In the genomic region with DNA sequence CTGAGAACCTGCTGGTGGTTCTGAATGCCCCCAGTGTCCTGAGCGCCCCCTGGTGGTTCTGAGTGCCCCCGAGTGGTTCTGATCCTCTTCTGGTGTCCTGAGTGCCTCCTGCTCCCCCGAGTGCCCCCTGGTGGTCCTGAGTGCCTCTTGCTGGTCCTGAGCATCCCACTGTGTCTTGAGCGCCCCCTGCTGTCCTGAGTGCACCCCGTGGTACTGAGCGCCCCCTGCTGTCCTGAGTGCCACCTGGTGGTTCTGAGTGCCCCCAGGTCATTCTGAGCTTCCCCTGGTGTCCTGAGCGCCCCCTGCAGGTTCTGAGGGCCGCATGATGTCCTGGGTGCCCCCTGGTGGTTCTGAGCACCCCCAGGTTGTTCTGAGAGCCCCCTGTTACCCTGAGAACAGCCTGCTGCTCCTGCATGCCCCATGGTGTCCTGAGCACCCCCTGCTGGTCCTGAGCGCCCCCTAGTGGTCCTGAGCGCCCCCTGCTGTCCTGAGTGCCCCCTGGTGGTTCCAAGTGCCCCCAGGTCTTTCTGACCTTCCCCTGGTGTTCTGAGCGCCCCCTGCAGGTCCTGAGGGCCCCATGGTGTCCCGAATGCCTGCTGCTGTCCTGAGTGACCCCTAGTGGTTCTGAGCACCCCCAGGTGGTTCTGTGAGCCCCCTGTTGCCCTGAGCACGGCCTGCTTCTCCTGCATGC, we compare ENCODE assay signal across 8 cellular contexts.
A peak's percentile ranks its signal among the peaks of the same experiment; 100 is the strongest.
DNase-seq lines count a peak whose midpoint lies in the region; ATAC-seq, FAIRE-seq and TF ChIP-seq lines count a peak whose summit lies in the region.

No MANE protein-coding gene starts in this region.

- H3K79me2 ChIP-seq in Karpas-422 (ENCODE audit: low read length) = no peaks in the 10 kb centered on the region

- H3K4me2 ChIP-seq in Karpas-422 (ENCODE audit: low read depth, low read length, poor library complexity, severe bottlenecking) = no peak overlapping the region

- no peak overlapping the region for H3K4me3 ChIP-seq in Karpas-422 (ENCODE audit: low read length)
- H3K4me3 ChIP-seq in liver (ENCODE audit: low read depth in 1 of 3, low read length in 3 of 3) = no peak overlapping the region

- CTCF ChIA-PET in GM10248 (lab: Yijun Ruan, JAX) = interaction anchor here (0.6 to 5.3 kb wide), 73 partner anchors 8 to 1709 kb away, joined by 3 to 57 read pairs (median 5); no protein-coding TSS in a partner anchor

- no peaks in the 10 kb centered on the region for H3K36me3 ChIP-seq in Karpas-422 (ENCODE audit: insufficient read depth, low read length)
- no peaks in the 10 kb centered on the region for H3K36me3 ChIP-seq in liver (ENCODE audit: control insufficient read depth in 4 of 4, insufficient read depth in 3 of 4, low read depth in 1 of 4, low read length in 3 of 4)

- no peaks in the 10 kb centered on the region for H3K9me2 ChIP-seq in Karpas-422 (replicated peaks; ENCODE audit: insufficient read depth, low read length)

- H3K9ac ChIP-seq in Karpas-422 (ENCODE audit: low read length) = no peak overlapping the region
- no peak overlapping the region for H3K9ac ChIP-seq in liver (ENCODE audit: low read depth in 1 of 2, low read length in 2 of 2)

- peaks cover 5% of the 10 kb centered on the region for H3K4me1 ChIP-seq in Karpas-422 (ENCODE audit: low read length)
- no peaks in the 10 kb centered on the region for H3K4me1 ChIP-seq in liver (ENCODE audit: control insufficient read depth in 4 of 4, insufficient read depth in 4 of 4, low read length in 3 of 4)

- no peak for TF ChIP-seq POLR2A in H54 (IDR thresholded peaks at IDR 0.05; ENCODE audit: low read depth, low read length)

- H3K27ac ChIP-seq in Karpas-422 (ENCODE audit: low read length) (no peak overlapping the region), liver (ENCODE audit: low read depth in 1 of 2, low read length in 2 of 2) (no peak overlapping the region)

- TF ChIP-seq CTCF in GM10248 (IDR thresholded peaks at IDR 0.05; ENCODE audit: control extremely low read depth, extremely low read depth, low read depth, missing control alignments) (peak; percentile 100), liver (IDR thresholded peaks at IDR 0.05; ENCODE audit: low read depth, low read length, missing input control) (peak; percentile 20)

- TF ChIP-seq RAD21 in liver (IDR thresholded peaks at IDR 0.05) = no peak

- DNase-seq in GM10248 (ENCODE audit: extremely low spot score) = peak; percentile 78
- DNase-seq in Karpas-422 = peak; percentile 88
- peak; percentile 20 for DNase-seq in activated T-cell treated with anti-CD3 and anti-CD28 coated beads for 1 hour (ENCODE audit: low read depth)
- no peak for DNase-seq in retina
- DNase-seq in HPDE6-E6E7 (ENCODE audit: extremely low spot score) = no peak
- no peak for DNase-seq in H54 (ENCODE audit: insufficient read length, low spot score)

- POLR2A ChIA-PET in GM10248 (lab: Yijun Ruan, JAX) = no interaction called here

- 64% methylated on average over 13 of the region's 13 CpGs for WGBS in liver

- no peak for FAIRE-seq in H54 (lab: Jason Lieb, UNC)

- no peaks in the 10 kb centered on the region for H4K20me1 ChIP-seq in Karpas-422 (ENCODE audit: insufficient read depth, low read depth, low read length)

- ATAC-seq in GM21529 (IDR thresholded peaks at IDR 0.05; ENCODE audit: unreplicated experiment) = peak; percentile 69

- no peak overlapping the region for H2AFZ ChIP-seq in Karpas-422 (ENCODE audit: low read length)

- peaks cover 7% of the 10 kb centered on the region; the same call in 1 of the 2 replicates for H3K9me3 ChIP-seq in Karpas-422 (ENCODE audit: low read length)
- no peaks in the 10 kb centered on the region for H3K9me3 ChIP-seq in liver (ENCODE audit: control insufficient read depth in 4 of 4, low read length in 3 of 4)

- no peaks in the 10 kb centered on the region for H3K27me3 ChIP-seq in Karpas-422 (ENCODE audit: low read length)
- H3K27me3 ChIP-seq in liver (ENCODE audit: control insufficient read depth in 4 of 4, insufficient read depth in 4 of 4, low read length in 3 of 4) = peaks cover 0 to 2% (median 0%) of the 10 kb centered on the region in 4 donors

TF ChIP-seq in liver, 16 proteins besides CTCF, POLR2A, EP300 and RAD21:
- TF ChIP-seq, protein P1, sequence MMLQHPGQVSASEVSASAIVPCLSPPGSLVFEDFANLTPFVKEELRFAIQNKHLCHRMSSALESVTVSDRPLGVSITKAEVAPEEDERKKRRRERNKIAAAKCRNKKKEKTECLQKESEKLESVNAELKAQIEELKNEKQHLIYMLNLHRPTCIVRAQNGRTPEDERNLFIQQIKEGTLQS (IDR thresholded peaks at IDR 0.05) = no peak
- TF ChIP-seq FOXA2 (IDR thresholded peaks at IDR 0.05) (no peak), SP1 (IDR thresholded peaks at IDR 0.05) (no peak), NR2F2 (IDR thresholded peaks at IDR 0.05) (no peak), JUND (IDR thresholded peaks at IDR 0.05) (no peak), YY1 (IDR thresholded peaks at IDR 0.05) (no peak), EGR1 (IDR thresholded peaks at IDR 0.05; ENCODE audit: low read depth in 2 of 2) (no peak), HNF4A (conservative IDR thresholded peaks at IDR 0.05) (no peak), TAF1 (conservative IDR thresholded peaks at IDR 0.05) (no peak), RXRA (IDR thresholded peaks at IDR 0.05) (no peak), GABPA (IDR thresholded peaks at IDR 0.05 in 1 of 2, conservative IDR thresholded peaks at IDR 0.05 in 1 of 2) (no peak), FOXA1 (IDR thresholded peaks at IDR 0.05) (no peak), HNF4G (IDR thresholded peaks at IDR 0.05) (no peak)
- TF ChIP-seq, protein P2, sequence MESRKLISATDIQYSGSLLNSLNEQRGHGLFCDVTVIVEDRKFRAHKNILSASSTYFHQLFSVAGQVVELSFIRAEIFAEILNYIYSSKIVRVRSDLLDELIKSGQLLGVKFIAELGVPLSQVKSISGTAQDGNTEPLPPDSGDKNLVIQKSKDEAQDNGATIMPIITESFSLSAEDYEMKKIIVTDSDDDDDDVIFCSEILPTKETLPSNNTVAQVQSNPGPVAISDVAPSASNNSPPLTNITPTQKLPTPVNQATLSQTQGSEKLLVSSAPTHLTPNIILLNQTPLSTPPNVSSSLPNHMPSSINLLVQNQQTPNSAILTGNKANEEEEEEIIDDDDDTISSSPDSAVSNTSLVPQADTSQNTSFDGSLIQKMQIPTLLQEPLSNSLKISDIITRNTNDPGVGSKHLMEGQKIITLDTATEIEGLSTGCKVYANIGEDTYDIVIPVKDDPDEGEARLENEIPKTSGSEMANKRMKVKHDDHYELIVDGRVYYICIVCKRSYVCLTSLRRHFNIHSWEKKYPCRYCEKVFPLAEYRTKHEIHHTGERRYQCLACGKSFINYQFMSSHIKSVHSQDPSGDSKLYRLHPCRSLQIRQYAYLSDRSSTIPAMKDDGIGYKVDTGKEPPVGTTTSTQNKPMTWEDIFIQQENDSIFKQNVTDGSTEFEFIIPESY (IDR thresholded peaks at IDR 0.05) = no peak
- TF ChIP-seq, protein P3, sequence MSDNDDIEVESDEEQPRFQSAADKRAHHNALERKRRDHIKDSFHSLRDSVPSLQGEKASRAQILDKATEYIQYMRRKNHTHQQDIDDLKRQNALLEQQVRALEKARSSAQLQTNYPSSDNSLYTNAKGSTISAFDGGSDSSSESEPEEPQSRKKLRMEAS (IDR thresholded peaks at IDR 0.05) = no peak
- TF ChIP-seq, protein P4, sequence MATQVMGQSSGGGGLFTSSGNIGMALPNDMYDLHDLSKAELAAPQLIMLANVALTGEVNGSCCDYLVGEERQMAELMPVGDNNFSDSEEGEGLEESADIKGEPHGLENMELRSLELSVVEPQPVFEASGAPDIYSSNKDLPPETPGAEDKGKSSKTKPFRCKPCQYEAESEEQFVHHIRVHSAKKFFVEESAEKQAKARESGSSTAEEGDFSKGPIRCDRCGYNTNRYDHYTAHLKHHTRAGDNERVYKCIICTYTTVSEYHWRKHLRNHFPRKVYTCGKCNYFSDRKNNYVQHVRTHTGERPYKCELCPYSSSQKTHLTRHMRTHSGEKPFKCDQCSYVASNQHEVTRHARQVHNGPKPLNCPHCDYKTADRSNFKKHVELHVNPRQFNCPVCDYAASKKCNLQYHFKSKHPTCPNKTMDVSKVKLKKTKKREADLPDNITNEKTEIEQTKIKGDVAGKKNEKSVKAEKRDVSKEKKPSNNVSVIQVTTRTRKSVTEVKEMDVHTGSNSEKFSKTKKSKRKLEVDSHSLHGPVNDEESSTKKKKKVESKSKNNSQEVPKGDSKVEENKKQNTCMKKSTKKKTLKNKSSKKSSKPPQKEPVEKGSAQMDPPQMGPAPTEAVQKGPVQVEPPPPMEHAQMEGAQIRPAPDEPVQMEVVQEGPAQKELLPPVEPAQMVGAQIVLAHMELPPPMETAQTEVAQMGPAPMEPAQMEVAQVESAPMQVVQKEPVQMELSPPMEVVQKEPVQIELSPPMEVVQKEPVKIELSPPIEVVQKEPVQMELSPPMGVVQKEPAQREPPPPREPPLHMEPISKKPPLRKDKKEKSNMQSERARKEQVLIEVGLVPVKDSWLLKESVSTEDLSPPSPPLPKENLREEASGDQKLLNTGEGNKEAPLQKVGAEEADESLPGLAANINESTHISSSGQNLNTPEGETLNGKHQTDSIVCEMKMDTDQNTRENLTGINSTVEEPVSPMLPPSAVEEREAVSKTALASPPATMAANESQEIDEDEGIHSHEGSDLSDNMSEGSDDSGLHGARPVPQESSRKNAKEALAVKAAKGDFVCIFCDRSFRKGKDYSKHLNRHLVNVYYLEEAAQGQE (IDR thresholded peaks at IDR 0.05) = no peak

Comparison
In these comparisons a context has a peak if more than half of its experiments do, and no peak if none do; other contexts are left out.
1. DNase-seq: peak in GM10248 (single experiment), Karpas-422 (single experiment) and activated T-cell treated with anti-CD3 and anti-CD28 coated beads for 1 hour (single experiment); none in retina (single experiment), HPDE6-E6E7 (single experiment) and H54 (single experiment).